1 cellular context compared by ENCODE assay signal in the genomic region with DNA sequence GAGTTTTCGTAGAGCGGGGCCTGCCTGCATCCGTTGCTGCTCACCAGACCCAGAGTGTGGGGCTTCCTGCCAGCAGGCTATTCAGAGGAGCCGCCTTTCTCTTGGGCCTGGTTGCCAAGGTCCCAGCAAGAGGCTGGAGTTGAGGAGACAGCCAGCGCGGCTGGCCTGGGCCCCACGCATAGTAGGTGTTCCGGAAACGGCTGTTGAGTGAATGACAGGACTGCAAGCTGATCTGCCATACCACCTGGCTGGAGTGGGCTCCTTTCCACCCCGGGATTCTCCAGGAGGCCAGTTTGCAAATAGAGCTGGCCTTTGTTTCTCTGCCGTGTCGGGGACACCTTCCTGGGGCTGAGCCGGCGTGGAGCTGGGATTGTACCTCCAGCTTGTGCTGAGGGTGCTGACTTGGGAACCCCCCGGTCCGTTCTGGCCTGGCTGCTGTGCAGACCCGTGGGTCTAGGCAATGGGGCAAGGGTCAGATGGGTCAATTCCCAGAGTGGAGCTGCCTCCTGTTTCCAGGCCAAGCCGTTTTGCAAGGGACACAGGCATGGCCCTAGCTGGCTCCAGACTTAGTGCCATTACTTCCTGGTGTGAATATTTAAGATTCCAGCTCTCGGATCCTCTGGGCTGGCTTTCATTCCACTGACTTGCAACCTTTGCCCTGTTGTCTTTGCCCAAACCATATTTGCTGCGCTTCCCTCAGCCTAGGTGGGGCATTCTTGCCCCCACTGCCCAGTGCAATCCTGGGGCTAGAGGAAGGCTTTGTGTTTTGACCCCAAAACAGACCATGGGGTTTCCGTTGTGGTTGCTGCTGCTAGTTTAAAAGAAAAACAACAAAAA.
TF ChIP-seq lines count a peak whose summit lies in the region.

No MANE protein-coding gene starts in this region.

TF ChIP-seq in HepG2, 621 proteins besides CTCF, POLR2A, EP300 and RAD21 (continued from another document and continues in another):
- TF ChIP-seq ZNF644 (CRISPR knock-in tag; IDR thresholded peaks at IDR 0.05; ENCODE audit: low read depth) (peak; percentile 87), PAF1 (CRISPR knock-in tag; IDR thresholded peaks at IDR 0.05) (no peak), ZEB1 (IDR thresholded peaks at IDR 0.05; ENCODE audit: insufficient replicate concordance, low read depth) (peak; percentile 45), JUN (CRISPR knock-in tag; IDR thresholded peaks at IDR 0.05) (no peak), NR2F1 (CRISPR knock-in tag; IDR thresholded peaks at IDR 0.05) (peak; percentile 61 to 76), GATAD2A (CRISPR knock-in tag; IDR thresholded peaks at IDR 0.05) (peak; percentile 81), ZMYM3 (CRISPR knock-in tag; IDR thresholded peaks at IDR 0.05) (peak; percentile 66), ETV5 (CRISPR knock-in tag; IDR thresholded peaks at IDR 0.05; ENCODE audit: borderline replicate concordance) (peak; percentile 58; the same call in 1 of the 2 replicates), LCORL (IDR thresholded peaks at IDR 0.05) (peak; percentile 83), LCORL (CRISPR knock-in tag; IDR thresholded peaks at IDR 0.05) (peak; percentile 96), DPF2 (CRISPR knock-in tag; IDR thresholded peaks at IDR 0.05; ENCODE audit: borderline replicate concordance, low read depth) (peak; percentile 82), ZSCAN31 (CRISPR knock-in tag; IDR thresholded peaks at IDR 0.05; ENCODE audit: low read depth) (0 out of 2 replicates have a peak, but pooled peaks have one; percentile 38), ZNF350 (CRISPR knock-in tag; IDR thresholded peaks at IDR 0.05; ENCODE audit: borderline replicate concordance, low read depth) (peak; percentile 79; the same call in 1 of the 2 replicates), ZNF563 (CRISPR knock-in tag; IDR thresholded peaks at IDR 0.05) (peak; percentile 69; the same call in 1 of the 2 replicates), HNRNPH1 (optimal IDR thresholded peaks at IDR 0.05; ENCODE audit: low read depth, low read length) (no peak), XRCC5 (optimal IDR thresholded peaks at IDR 0.05; ENCODE audit: low read length) (peak; percentile 44), FOXK2 (IDR thresholded peaks at IDR 0.05) (0 out of 2 replicates have a peak, but pooled peaks have one; percentile 5), MED8 (CRISPR knock-in tag; IDR thresholded peaks at IDR 0.05; ENCODE audit: insufficient replicate concordance) (no peak), ELF1 (CRISPR knock-in tag; IDR thresholded peaks at IDR 0.05) (peak; percentile 80), TBX2 (CRISPR knock-in tag; IDR thresholded peaks at IDR 0.05; ENCODE audit: borderline replicate concordance) (peak; percentile 56; the same call in 1 of the 2 replicates), ZNF124 (CRISPR knock-in tag; IDR thresholded peaks at IDR 0.05) (peak; percentile 56; the same call in 1 of the 2 replicates), BCL6 (CRISPR knock-in tag; IDR thresholded peaks at IDR 0.05) (peak; percentile 64; the same call in 1 of the 2 replicates), NR2C2 (CRISPR knock-in tag; IDR thresholded peaks at IDR 0.05; ENCODE audit: borderline replicate concordance) (peak; percentile 58; the same call in 1 of the 2 replicates), ZNF225 (CRISPR knock-in tag; IDR thresholded peaks at IDR 0.05) (peak; percentile 0; the same call in 1 of the 2 replicates), YEATS2 (CRISPR knock-in tag; IDR thresholded peaks at IDR 0.05; ENCODE audit: borderline replicate concordance) (peak; percentile 11; the same call in 1 of the 2 replicates), SPEN (CRISPR knock-in tag; IDR thresholded peaks at IDR 0.05; ENCODE audit: low read depth) (peak; percentile 26; the same call in 1 of the 2 replicates), STAG1 (CRISPR knock-in tag; IDR thresholded peaks at IDR 0.05) (peak; percentile 27), MXI1 (IDR thresholded peaks at IDR 0.05; ENCODE audit: borderline replicate concordance, low read depth, low read length) (peak; percentile 44; the same call in 1 of the 3 replicates), CC2D1A (CRISPR knock-in tag; IDR thresholded peaks at IDR 0.05) (no peak), TBL1XR1 (IDR thresholded peaks at IDR 0.05; ENCODE audit: borderline replicate concordance, low read length, partially characterized antibody) (peak; percentile 19), RORA (CRISPR knock-in tag; IDR thresholded peaks at IDR 0.05) (no peak), MED1 (CRISPR knock-in tag; IDR thresholded peaks at IDR 0.05) (peak; percentile 87)
- TF ChIP-seq, protein P1, sequence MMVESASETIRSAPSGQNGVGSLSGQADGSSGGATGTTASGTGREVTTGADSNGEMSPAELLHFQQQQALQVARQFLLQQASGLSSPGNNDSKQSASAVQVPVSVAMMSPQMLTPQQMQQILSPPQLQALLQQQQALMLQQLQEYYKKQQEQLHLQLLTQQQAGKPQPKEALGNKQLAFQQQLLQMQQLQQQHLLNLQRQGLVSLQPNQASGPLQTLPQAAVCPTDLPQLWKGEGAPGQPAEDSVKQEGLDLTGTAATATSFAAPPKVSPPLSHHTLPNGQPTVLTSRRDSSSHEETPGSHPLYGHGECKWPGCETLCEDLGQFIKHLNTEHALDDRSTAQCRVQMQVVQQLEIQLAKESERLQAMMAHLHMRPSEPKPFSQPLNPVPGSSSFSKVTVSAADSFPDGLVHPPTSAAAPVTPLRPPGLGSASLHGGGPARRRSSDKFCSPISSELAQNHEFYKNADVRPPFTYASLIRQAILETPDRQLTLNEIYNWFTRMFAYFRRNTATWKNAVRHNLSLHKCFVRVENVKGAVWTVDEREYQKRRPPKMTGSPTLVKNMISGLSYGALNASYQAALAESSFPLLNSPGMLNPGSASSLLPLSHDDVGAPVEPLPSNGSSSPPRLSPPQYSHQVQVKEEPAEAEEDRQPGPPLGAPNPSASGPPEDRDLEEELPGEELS (CRISPR knock-in tag; IDR thresholded peaks at IDR 0.05), result peak; percentile 73
- TF ChIP-seq, protein P2, sequence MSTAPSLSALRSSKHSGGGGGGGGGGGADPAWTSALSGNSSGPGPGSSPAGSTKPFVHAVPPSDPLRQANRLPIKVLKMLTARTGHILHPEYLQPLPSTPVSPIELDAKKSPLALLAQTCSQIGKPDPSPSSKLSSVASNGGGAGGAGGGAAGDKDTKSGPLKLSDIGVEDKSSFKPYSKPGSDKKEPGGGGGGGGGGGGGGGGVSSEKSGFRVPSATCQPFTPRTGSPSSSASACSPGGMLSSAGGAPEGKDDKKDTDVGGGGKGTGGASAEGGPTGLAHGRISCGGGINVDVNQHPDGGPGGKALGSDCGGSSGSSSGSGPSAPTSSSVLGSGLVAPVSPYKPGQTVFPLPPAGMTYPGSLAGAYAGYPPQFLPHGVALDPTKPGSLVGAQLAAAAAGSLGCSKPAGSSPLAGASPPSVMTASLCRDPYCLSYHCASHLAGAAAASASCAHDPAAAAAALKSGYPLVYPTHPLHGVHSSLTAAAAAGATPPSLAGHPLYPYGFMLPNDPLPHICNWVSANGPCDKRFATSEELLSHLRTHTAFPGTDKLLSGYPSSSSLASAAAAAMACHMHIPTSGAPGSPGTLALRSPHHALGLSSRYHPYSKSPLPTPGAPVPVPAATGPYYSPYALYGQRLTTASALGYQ (CRISPR knock-in tag; IDR thresholded peaks at IDR 0.05), result no peak; the same call in 1 of the 2 replicates
- TF ChIP-seq, protein P3, sequence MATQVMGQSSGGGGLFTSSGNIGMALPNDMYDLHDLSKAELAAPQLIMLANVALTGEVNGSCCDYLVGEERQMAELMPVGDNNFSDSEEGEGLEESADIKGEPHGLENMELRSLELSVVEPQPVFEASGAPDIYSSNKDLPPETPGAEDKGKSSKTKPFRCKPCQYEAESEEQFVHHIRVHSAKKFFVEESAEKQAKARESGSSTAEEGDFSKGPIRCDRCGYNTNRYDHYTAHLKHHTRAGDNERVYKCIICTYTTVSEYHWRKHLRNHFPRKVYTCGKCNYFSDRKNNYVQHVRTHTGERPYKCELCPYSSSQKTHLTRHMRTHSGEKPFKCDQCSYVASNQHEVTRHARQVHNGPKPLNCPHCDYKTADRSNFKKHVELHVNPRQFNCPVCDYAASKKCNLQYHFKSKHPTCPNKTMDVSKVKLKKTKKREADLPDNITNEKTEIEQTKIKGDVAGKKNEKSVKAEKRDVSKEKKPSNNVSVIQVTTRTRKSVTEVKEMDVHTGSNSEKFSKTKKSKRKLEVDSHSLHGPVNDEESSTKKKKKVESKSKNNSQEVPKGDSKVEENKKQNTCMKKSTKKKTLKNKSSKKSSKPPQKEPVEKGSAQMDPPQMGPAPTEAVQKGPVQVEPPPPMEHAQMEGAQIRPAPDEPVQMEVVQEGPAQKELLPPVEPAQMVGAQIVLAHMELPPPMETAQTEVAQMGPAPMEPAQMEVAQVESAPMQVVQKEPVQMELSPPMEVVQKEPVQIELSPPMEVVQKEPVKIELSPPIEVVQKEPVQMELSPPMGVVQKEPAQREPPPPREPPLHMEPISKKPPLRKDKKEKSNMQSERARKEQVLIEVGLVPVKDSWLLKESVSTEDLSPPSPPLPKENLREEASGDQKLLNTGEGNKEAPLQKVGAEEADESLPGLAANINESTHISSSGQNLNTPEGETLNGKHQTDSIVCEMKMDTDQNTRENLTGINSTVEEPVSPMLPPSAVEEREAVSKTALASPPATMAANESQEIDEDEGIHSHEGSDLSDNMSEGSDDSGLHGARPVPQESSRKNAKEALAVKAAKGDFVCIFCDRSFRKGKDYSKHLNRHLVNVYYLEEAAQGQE (IDR thresholded peaks at IDR 0.05; ENCODE audit: borderline replicate concordance in 1 of 2, low read depth in 1 of 2, low read length in 2 of 2), result peak in 1 of 2 experiments; percentile 25; a peak in 1 of 4 replicates
- TF ChIP-seq, protein P4, sequence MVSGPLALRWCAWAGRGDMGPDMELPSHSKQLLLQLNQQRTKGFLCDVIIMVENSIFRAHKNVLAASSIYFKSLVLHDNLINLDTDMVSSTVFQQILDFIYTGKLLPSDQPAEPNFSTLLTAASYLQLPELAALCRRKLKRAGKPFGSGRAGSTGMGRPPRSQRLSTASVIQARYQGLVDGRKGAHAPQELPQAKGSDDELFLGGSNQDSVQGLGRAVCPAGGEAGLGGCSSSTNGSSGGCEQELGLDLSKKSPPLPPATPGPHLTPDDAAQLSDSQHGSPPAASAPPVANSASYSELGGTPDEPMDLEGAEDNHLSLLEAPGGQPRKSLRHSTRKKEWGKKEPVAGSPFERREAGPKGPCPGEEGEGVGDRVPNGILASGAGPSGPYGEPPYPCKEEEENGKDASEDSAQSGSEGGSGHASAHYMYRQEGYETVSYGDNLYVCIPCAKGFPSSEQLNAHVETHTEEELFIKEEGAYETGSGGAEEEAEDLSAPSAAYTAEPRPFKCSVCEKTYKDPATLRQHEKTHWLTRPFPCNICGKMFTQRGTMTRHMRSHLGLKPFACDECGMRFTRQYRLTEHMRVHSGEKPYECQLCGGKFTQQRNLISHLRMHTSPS (CRISPR knock-in tag; IDR thresholded peaks at IDR 0.05; ENCODE audit: low read depth), result peak; percentile 84
- TF ChIP-seq, protein P5, sequence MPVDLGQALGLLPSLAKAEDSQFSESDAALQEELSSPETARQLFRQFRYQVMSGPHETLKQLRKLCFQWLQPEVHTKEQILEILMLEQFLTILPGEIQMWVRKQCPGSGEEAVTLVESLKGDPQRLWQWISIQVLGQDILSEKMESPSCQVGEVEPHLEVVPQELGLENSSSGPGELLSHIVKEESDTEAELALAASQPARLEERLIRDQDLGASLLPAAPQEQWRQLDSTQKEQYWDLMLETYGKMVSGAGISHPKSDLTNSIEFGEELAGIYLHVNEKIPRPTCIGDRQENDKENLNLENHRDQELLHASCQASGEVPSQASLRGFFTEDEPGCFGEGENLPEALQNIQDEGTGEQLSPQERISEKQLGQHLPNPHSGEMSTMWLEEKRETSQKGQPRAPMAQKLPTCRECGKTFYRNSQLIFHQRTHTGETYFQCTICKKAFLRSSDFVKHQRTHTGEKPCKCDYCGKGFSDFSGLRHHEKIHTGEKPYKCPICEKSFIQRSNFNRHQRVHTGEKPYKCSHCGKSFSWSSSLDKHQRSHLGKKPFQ (CRISPR knock-in tag; IDR thresholded peaks at IDR 0.05; ENCODE audit: insufficient replicate concordance), result peak; percentile 94
- TF ChIP-seq, protein P6, sequence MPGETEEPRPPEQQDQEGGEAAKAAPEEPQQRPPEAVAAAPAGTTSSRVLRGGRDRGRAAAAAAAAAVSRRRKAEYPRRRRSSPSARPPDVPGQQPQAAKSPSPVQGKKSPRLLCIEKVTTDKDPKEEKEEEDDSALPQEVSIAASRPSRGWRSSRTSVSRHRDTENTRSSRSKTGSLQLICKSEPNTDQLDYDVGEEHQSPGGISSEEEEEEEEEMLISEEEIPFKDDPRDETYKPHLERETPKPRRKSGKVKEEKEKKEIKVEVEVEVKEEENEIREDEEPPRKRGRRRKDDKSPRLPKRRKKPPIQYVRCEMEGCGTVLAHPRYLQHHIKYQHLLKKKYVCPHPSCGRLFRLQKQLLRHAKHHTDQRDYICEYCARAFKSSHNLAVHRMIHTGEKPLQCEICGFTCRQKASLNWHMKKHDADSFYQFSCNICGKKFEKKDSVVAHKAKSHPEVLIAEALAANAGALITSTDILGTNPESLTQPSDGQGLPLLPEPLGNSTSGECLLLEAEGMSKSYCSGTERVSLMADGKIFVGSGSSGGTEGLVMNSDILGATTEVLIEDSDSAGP (CRISPR knock-in tag; IDR thresholded peaks at IDR 0.05; ENCODE audit: borderline replicate concordance), result peak; percentile 64; the same call in 1 of the 2 replicates
- TF ChIP-seq, protein P7, sequence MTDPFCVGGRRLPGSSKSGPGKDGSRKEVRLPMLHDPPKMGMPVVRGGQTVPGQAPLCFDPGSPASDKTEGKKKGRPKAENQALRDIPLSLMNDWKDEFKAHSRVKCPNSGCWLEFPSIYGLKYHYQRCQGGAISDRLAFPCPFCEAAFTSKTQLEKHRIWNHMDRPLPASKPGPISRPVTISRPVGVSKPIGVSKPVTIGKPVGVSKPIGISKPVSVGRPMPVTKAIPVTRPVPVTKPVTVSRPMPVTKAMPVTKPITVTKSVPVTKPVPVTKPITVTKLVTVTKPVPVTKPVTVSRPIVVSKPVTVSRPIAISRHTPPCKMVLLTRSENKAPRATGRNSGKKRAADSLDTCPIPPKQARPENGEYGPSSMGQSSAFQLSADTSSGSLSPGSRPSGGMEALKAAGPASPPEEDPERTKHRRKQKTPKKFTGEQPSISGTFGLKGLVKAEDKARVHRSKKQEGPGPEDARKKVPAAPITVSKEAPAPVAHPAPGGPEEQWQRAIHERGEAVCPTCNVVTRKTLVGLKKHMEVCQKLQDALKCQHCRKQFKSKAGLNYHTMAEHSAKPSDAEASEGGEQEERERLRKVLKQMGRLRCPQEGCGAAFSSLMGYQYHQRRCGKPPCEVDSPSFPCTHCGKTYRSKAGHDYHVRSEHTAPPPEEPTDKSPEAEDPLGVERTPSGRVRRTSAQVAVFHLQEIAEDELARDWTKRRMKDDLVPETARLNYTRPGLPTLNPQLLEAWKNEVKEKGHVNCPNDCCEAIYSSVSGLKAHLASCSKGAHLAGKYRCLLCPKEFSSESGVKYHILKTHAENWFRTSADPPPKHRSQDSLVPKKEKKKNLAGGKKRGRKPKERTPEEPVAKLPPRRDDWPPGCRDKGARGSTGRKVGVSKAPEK (CRISPR knock-in tag; IDR thresholded peaks at IDR 0.05; ENCODE audit: borderline replicate concordance), result no peak
- TF ChIP-seq, protein P8, sequence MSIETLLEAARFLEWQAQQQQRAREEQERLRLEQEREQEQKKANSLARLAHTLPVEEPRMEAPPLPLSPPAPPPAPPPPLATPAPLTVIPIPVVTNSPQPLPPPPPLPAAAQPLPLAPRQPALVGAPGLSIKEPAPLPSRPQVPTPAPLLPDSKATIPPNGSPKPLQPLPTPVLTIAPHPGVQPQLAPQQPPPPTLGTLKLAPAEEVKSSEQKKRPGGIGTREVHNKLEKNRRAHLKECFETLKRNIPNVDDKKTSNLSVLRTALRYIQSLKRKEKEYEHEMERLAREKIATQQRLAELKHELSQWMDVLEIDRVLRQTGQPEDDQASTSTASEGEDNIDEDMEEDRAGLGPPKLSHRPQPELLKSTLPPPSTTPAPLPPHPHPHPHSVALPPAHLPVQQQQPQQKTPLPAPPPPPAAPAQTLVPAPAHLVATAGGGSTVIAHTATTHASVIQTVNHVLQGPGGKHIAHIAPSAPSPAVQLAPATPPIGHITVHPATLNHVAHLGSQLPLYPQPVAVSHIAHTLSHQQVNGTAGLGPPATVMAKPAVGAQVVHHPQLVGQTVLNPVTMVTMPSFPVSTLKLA (IDR thresholded peaks at IDR 0.05), result no peak
